Comparison of ENCODE assay signal across 20 cellular contexts in genomic region chr14:64643709-64644108, GRCh38.
DNase-seq lines count a peak whose midpoint lies in the region; ATAC-seq, FAIRE-seq and TF ChIP-seq lines count a peak whose summit lies in the region.
"Had no signal": no experiment of that assay in that cellular context is flagged by ENCODE, and none has a peak within 500 bp of the region (broad histone marks: within the 10 kb centered on the region; RNA-seq: fewer than 3 reads in every experiment).

No MANE protein-coding gene starts in this region.

- no peaks in the 10 kb centered on the region for H3K27me3 Mint-ChIP-seq in WTC11 (ENCODE audit: low read depth)

- H3K9me3 ChIP-seq in A549: peaks cover 8% of the 10 kb centered on the region; the same call in 2 of the 3 replicates
- no peaks in the 10 kb centered on the region for H3K9me3 ChIP-seq in H1 (ENCODE audit: insufficient read depth in 2 of 2, low read depth in 1 of 2, low read length in 1 of 2)
- H3K9me3 ChIP-seq in trophoblast cell (ENCODE audit: insufficient read depth, low read depth, low read length): no peaks in the 10 kb centered on the region

- peak overlapping the region; percentile 43; the same call in 1 of the 2 replicates for H3K27ac Mint-ChIP-seq in WTC11
- H3K27ac Mint-ChIP-seq: B cell; CD4-positive, CD25-positive, alpha-beta regulatory T cell; CD8-positive, alpha-beta memory T cell; GM23338 had no signal

- H4K5ac ChIP-seq in H1 (ENCODE audit: insufficient read length, low read depth, low read length): no peak overlapping the region

- no peak overlapping the region for H3K4me3 Mint-ChIP-seq in WTC11
- H3K4me3 Mint-ChIP-seq: B cell; CD4-positive, CD25-positive, alpha-beta regulatory T cell; CD8-positive, alpha-beta memory T cell; GM23338; HFFc6 had no signal

- TF ChIP-seq POLR2A in A549 (IDR thresholded peaks at IDR 0.05; ENCODE audit: low read length) (no peak), H1 (IDR thresholded peaks at IDR 0.05; ENCODE audit: control extremely low read depth in 1 of 2, low read depth in 2 of 2, low read length in 2 of 2) (no peak)

- no peak overlapping the region for H2BK5ac ChIP-seq in H1 (ENCODE audit: low read depth, low read length)
- H2BK5ac ChIP-seq in trophoblast cell (ENCODE audit: low read depth, low read length, poor library complexity): peak overlapping the region; percentile 61

- DNase-seq in A549 (ENCODE audit: low read depth in 1 of 2, low spot score in 1 of 2) (no peak), WTC11 (ENCODE audit: low spot score) (no peak), H1 (ENCODE audit: low read depth in 1 of 2, low spot score in 2 of 2) (no peak), trophoblast cell (peak; percentile 50 to 72), left ventricle myocardium superior (no peak)
- DNase-seq: 8988T; CD4-positive, CD25-positive, alpha-beta regulatory T cell; CD8-positive, alpha-beta memory T cell; COR-L47; GDM1; H7; HFFc6; KBM-7 had no signal

- H2BK12ac ChIP-seq in H1 (ENCODE audit: low read depth, low read length): no peak overlapping the region; the same call in 1 of the 2 replicates
- peak overlapping the region; percentile 61 for H2BK12ac ChIP-seq in trophoblast cell (ENCODE audit: low read length)

- H3K79me2 ChIP-seq in H1 (ENCODE audit: control insufficient read depth in 1 of 2, insufficient read depth in 2 of 2, low read length in 2 of 2): no peaks in the 10 kb centered on the region
- H3K79me2 ChIP-seq in trophoblast cell (ENCODE audit: control insufficient read depth, insufficient read depth, low read length, poor library complexity): peaks cover 9% of the 10 kb centered on the region

- H3K36me3 Mint-ChIP-seq in WTC11: peaks cover 12% of the 10 kb centered on the region
- H3K36me3 Mint-ChIP-seq: CD4-positive, CD25-positive, alpha-beta regulatory T cell had no signal

- intact Hi-C loops in left ventricle myocardium superior (cut with micrococcal nuclease): no loop called here

- no peak overlapping the region for H3K9ac ChIP-seq in H1 (replicated peaks in 1 of 4; ENCODE audit: extremely low read depth in 1 of 4, low read depth in 3 of 4, low read length in 3 of 4)
- no peak overlapping the region for H3K9ac ChIP-seq in trophoblast cell (ENCODE audit: low read length)
- H3K9ac ChIP-seq: BLaER1 treated with 17β-estradiol and CSF1 and Interleukin-3, amounts not matched to agents 10 nM and 100 nM had no signal

- H3K27ac ChIP-seq in A549 (peak overlapping the region; percentile 79 to 93; a peak in 4 of 6 replicates), H1 (ENCODE audit: low read depth, low read length) (no peak overlapping the region), trophoblast cell (ENCODE audit: low read depth, low read length) (peak overlapping the region; percentile 99)
- H3K27ac ChIP-seq: BLaER1 treated with 17β-estradiol and CSF1 and Interleukin-3, amounts not matched to agents 10 nM and 100 nM had no signal

- no peaks in the 10 kb centered on the region; a peak in 1 of 8 replicates for H3K36me3 ChIP-seq in H1 (ENCODE audit: control insufficient read depth in 2 of 4, insufficient read depth in 4 of 4, low read length in 3 of 4)
- no peaks in the 10 kb centered on the region for H3K36me3 ChIP-seq in trophoblast cell (ENCODE audit: control insufficient read depth in 1 of 2, insufficient read depth in 2 of 2, low read length in 2 of 2)
- H3K36me3 ChIP-seq: BLaER1 treated with 17β-estradiol and CSF1 and Interleukin-3, amounts not matched to agents 10 nM and 100 nM had no signal

- peaks cover 45% of the 10 kb centered on the region for H3K4me1 Mint-ChIP-seq in WTC11
- H3K4me1 Mint-ChIP-seq: B cell; CD4-positive, CD25-positive, alpha-beta regulatory T cell; CD8-positive, alpha-beta memory T cell had no signal

- no peak overlapping the region for H2BK20ac ChIP-seq in H1 (ENCODE audit: low read length)

- no peaks in the 10 kb centered on the region for H3K79me1 ChIP-seq in H1 (ENCODE audit: low read depth, low read length)
- H3K79me1 ChIP-seq in trophoblast cell (ENCODE audit: low read length): peaks cover 54% of the 10 kb centered on the region

- H4K8ac ChIP-seq in H1 (ENCODE audit: extremely low read depth, insufficient read depth, low read length) (no peak overlapping the region), trophoblast cell (ENCODE audit: low read depth, low read length) (no peak overlapping the region)

- no peak overlapping the region for H4K91ac ChIP-seq in H1 (replicated peaks; ENCODE audit: insufficient read length, low read length)
- H4K91ac ChIP-seq in trophoblast cell (ENCODE audit: low read depth, low read length): peak overlapping the region; percentile 41

- no peak overlapping the region for H4K12ac ChIP-seq in trophoblast cell (ENCODE audit: low read depth, low read length)

- H4K20me1 ChIP-seq in H1 (replicated peaks in 1 of 2; ENCODE audit: control insufficient read depth in 1 of 2, insufficient read depth in 2 of 2, low read length in 2 of 2): no peaks in the 10 kb centered on the region
- H4K20me1 ChIP-seq: BLaER1 treated with 17β-estradiol and CSF1 and Interleukin-3, amounts not matched to agents 10 nM and 100 nM had no signal

- no peak overlapping the region for H3K4me3 ChIP-seq in A549
- no peak overlapping the region for H3K4me3 ChIP-seq in H1 (ENCODE audit: extremely low read depth in 1 of 4, insufficient read depth in 2 of 4, low read depth in 3 of 4, low read length in 4 of 4)
- no peak overlapping the region for H3K4me3 ChIP-seq in trophoblast cell (ENCODE audit: low read depth, low read length)
- H3K4me3 ChIP-seq: BLaER1 treated with 17β-estradiol and CSF1 and Interleukin-3, amounts not matched to agents 10 nM and 100 nM; GM23338 had no signal

- POLR2A ChIA-PET in A549 (lab: Yijun Ruan, JAX) (interaction anchor here (0.5 to 1.4 kb wide), 3 partner anchors 11 to 103 kb away, joined by 3 to 4 read pairs (median 3); partner anchors contain the start of gene HSPA2), WTC11 (lab: Charles Lee) (no interaction called here), H1 (lab: Charles Lee; ENCODE audit: partially characterized antibody) (interaction anchor here (1.0 to 1.1 kb wide), 2 partner anchors 74 to 142 kb away, joined by 3 read pairs; no protein-coding TSS in a partner anchor)

- TF ChIP-seq CTCF in A549 (IDR thresholded peaks at IDR 0.05) (no peak), WTC11 (IDR thresholded peaks at IDR 0.05) (no peak), H1 (IDR thresholded peaks at IDR 0.05; ENCODE audit: control extremely low read depth in 1 of 3, insufficient read depth in 1 of 3, low read depth in 1 of 3, low read length in 3 of 3) (no peak)

- H3K27me3 ChIP-seq in H1 (replicated peaks in 1 of 4; ENCODE audit: control insufficient read depth in 3 of 4, extremely low read depth in 1 of 4, insufficient read depth in 3 of 4, low read length in 3 of 4) (no peaks in the 10 kb centered on the region), trophoblast cell (ENCODE audit: insufficient read depth, low read length) (no peaks in the 10 kb centered on the region)
- H3K27me3 ChIP-seq: BLaER1 treated with 17β-estradiol and CSF1 and Interleukin-3, amounts not matched to agents 10 nM and 100 nM had no signal

- no peak overlapping the region for H3K23ac ChIP-seq in H1 (ENCODE audit: insufficient read length)
- H3K23ac ChIP-seq in trophoblast cell (ENCODE audit: low read length): no peak overlapping the region

- TF ChIP-seq EP300 in A549 (IDR thresholded peaks at IDR 0.05): no peak
- TF ChIP-seq EP300 in H1 (IDR thresholded peaks at IDR 0.05; ENCODE audit: borderline replicate concordance in 1 of 2, low read depth in 2 of 2, low read length in 2 of 2): no peak

- H3K14ac ChIP-seq in H1 (ENCODE audit: insufficient read length) (no peak overlapping the region), trophoblast cell (ENCODE audit: low read length) (no peak overlapping the region)

- H3K4me1 ChIP-seq in A549 (peaks cover 61% of the 10 kb centered on the region), H1 (replicated peaks in 1 of 4; ENCODE audit: control insufficient read depth in 3 of 4, insufficient read depth in 4 of 4, low read length in 3 of 4) (peaks cover 1 to 15% (median 15%) of the 10 kb centered on the region in 4 experiments; a peak in 5 of 7 replicates), trophoblast cell (ENCODE audit: control insufficient read depth in 1 of 2, insufficient read depth in 2 of 2, low read length in 2 of 2) (peaks cover 26 to 32% of the 10 kb centered on the region in 2 experiments)

- H2BK120ac ChIP-seq in H1 (replicated peaks; ENCODE audit: low read depth, low read length) (no peak overlapping the region), trophoblast cell (ENCODE audit: insufficient read depth, low read length, poor library complexity) (no peak overlapping the region)

- no peak overlapping the region for H3K18ac ChIP-seq in H1 (ENCODE audit: extremely low read depth, low read length)
- H3K18ac ChIP-seq in trophoblast cell (ENCODE audit: low read length): no peak overlapping the region

- TF ChIP-seq RAD21 in A549 (conservative IDR thresholded peaks at IDR 0.05 in 1 of 2, IDR thresholded peaks at IDR 0.05 in 1 of 2) (no peak), H1 (IDR thresholded peaks at IDR 0.05 in 1 of 2, conservative IDR thresholded peaks at IDR 0.05 in 1 of 2; ENCODE audit: low read depth in 2 of 2, low read length in 2 of 2) (no peak)

- H3K4me2 ChIP-seq in A549 (no peak overlapping the region), H1 (ENCODE audit: insufficient read depth in 1 of 2, low read depth in 2 of 2, low read length in 2 of 2) (no peak overlapping the region), trophoblast cell (ENCODE audit: low read length) (no peak overlapping the region)
- H3K4me2 ChIP-seq: BLaER1 treated with 17β-estradiol and CSF1 and Interleukin-3, amounts not matched to agents 10 nM and 100 nM; GM23338 had no signal

- no peak overlapping the region for H2BK15ac ChIP-seq in H1 (ENCODE audit: low read length)

- CTCF ChIA-PET in A549 (lab: Yijun Ruan, JAX): interaction anchor here (1.1 to 12.0 kb wide), 6 partner anchors 11 to 133 kb away, joined by 3 to 182 read pairs (median 5); partner anchors contain the start of gene HSPA2
- CTCF ChIA-PET in WTC11 (lab: Charles Lee): interaction anchor here (2.0 kb wide), 1 partner anchor 8 kb away, joined by 6 read pairs; no protein-coding TSS in a partner anchor
- CTCF ChIA-PET in H1 (lab: Charles Lee; ENCODE audit: partially characterized antibody): interaction anchor here (0.7 to 3.1 kb wide), 4 partner anchors 19 to 121 kb away, joined by 3 to 13 read pairs (median 3); no protein-coding TSS in a partner anchor

- H3K23me2 ChIP-seq in H1 (ENCODE audit: low read depth, low read length): no peaks in the 10 kb centered on the region

- FAIRE-seq in A549 (lab: Jason Lieb, UNC) (no peak), H1 (lab: Jason Lieb, UNC) (no peak)
- FAIRE-seq: D721Med had no signal

- WGBS in A549 (ENCODE audit: missing lambda C conversion rate): 86% methylated on average over 3 of the region's 3 CpGs
- 93% methylated on average over 3 of the region's 3 CpGs; no CpG with 5 or more reads in 1 of the 2 experiments for WGBS in H1 (ENCODE audit: extremely low coverage in 1 of 2, insufficient coverage in 1 of 2, insufficient read length in 1 of 2, insufficient replicate concordance in 2 of 2, low coverage in 1 of 2, low lambda C conversion rate in 2 of 2, missing lambda C conversion rate in 1 of 2), 2 experiments
- no CpG with 5 or more reads among the region's 3 CpGs for WGBS in trophoblast cell (ENCODE audit: extremely low coverage, insufficient coverage, insufficient read length)

- H2AK5ac ChIP-seq in H1 (ENCODE audit: low read depth, low read length) (no peak overlapping the region), trophoblast cell (ENCODE audit: low read length) (no peak overlapping the region)

- ATAC-seq in A549 (no peak), WTC11 (no peak), HG03439 (IDR thresholded peaks at IDR 0.05; ENCODE audit: unreplicated experiment) (no peak), left ventricle myocardium superior (no peak), HG02623 (IDR thresholded peaks at IDR 0.05; ENCODE audit: unreplicated experiment) (no peak)
- ATAC-seq: GM23338, HCT116 had no signal

- no peak overlapping the region for H3K56ac ChIP-seq in H1 (replicated peaks; ENCODE audit: insufficient read length, low read depth, low read length)

- no peak overlapping the region for H3K4ac ChIP-seq in H1 (replicated peaks; ENCODE audit: insufficient read length, low read depth, low read length)
- no peak overlapping the region for H3K4ac ChIP-seq in trophoblast cell (ENCODE audit: low read depth, low read length)

- H3K9me3 Mint-ChIP-seq in WTC11: peaks cover 14% of the 10 kb centered on the region

- H2AFZ ChIP-seq in H1 (ENCODE audit: low read length): no peak overlapping the region
- no peak overlapping the region for H2AFZ ChIP-seq in trophoblast cell (ENCODE audit: insufficient read depth, low read length, poor library complexity)
- H2AFZ ChIP-seq: GM23338 had no signal

Comparison
In these comparisons a context has a peak if more than half of its experiments do, and no peak if none do; other contexts are left out.
1. DNase-seq: peak in trophoblast cell (2 of 2); none in A549 (0 of 2), WTC11 (single experiment), H1 (0 of 2) and left ventricle myocardium superior (single experiment).